Comparison of ENCODE assay signal across 8 cellular contexts in genomic region chr10:68301790-68302502, GRCh38. TPM values are rescaled to one million over a fixed set of nuclear protein-coding genes. Genes with fewer than 3 reads are reported as not detected.
DNase-seq lines count a peak whose midpoint lies in the region; ATAC-seq and TF ChIP-seq lines count a peak whose summit lies in the region.

No MANE protein-coding gene starts in this region.

- H3K9me3 ChIP-seq in cardiac muscle cell (ENCODE audit: low read depth) (no peaks in the 10 kb centered on the region), sigmoid colon (no peaks in the 10 kb centered on the region)

- H3K36me3 Mint-ChIP-seq in activated B cell treated with CpG ODN at 0.5 μM for 24 hours (ENCODE audit: low read depth): no peaks in the 10 kb centered on the region

- DNase-seq in DMS114 treated with DMSO at 0.1 percent for 48 hours (lab: John Stamatoyannopoulos, UW; ENCODE audit: unreplicated experiment) (peak; percentile 58), NAMALWA (ENCODE audit: low spot score) (peak; percentile 88), activated B cell treated with CpG ODN at 0.5 μM for 24 hours (no peak), cardiac muscle cell (ENCODE audit: low read depth in 1 of 2, low spot score in 1 of 2) (peak; percentile 35 to 70), sigmoid colon (no peak)
- no peak for DNase-seq in activated CD4-positive, alpha-beta T cell treated with anti-CD3 and anti-CD28 coated beads for 1 hour

- intact Hi-C loops in activated B cell treated with CpG ODN at 0.5 μM for 24 hours (cut with micrococcal nuclease) (loop anchor here (1.0 to 5.0 kb wide), 7 partner anchors 70 to 635 kb away; partner anchors contain the start of genes ATOH7, CTNNA3 and HERC4), sigmoid colon (cut with DNase I) (loop anchor here (2.0 to 10.0 kb wide), 2 partner anchors 89 to 447 kb away; no protein-coding TSS in a partner anchor)

- H3K4me1 Mint-ChIP-seq in activated B cell treated with CpG ODN at 0.5 μM for 24 hours: peaks cover 31% of the 10 kb centered on the region

- ATAC-seq in GM21786 (IDR thresholded peaks at IDR 0.05; ENCODE audit: unreplicated experiment): peak; percentile 65
- ATAC-seq in activated B cell treated with CpG ODN at 0.5 μM for 24 hours (ENCODE audit: low read depth): peak; percentile 62
- no peak for ATAC-seq in HG02973 (IDR thresholded peaks at IDR 0.05; ENCODE audit: unreplicated experiment)

- TF ChIP-seq POLR2A in sigmoid colon (IDR thresholded peaks at IDR 0.05): no peak

- H3K9me3 Mint-ChIP-seq in activated B cell treated with CpG ODN at 0.5 μM for 24 hours: no peaks in the 10 kb centered on the region

- H3K27ac ChIP-seq in cardiac muscle cell: no peak overlapping the region
- no peak overlapping the region for H3K27ac ChIP-seq in sigmoid colon

- no peak for TF ChIP-seq EP300 in sigmoid colon (IDR thresholded peaks at IDR 0.05)

- H3K4me1 ChIP-seq in cardiac muscle cell (ENCODE audit: low read depth): no peaks in the 10 kb centered on the region
- peaks cover 0 to 6% (median 4%) of the 10 kb centered on the region in 4 donors for H3K4me1 ChIP-seq in sigmoid colon

- POLR2A ChIA-PET in activated B cell treated with CpG ODN at 0.5 μM for 24 hours (lab: Charles Lee): interaction anchor here (0.6 to 3.6 kb wide), 7 partner anchors 30 to 537 kb away, joined by 3 to 25 read pairs (median 5); partner anchors contain the start of gene HNRNPH3

- 36 to 43% methylated on average over 6 of the region's 6 CpGs for WGBS in sigmoid colon, 2 donors

- no peaks in the 10 kb centered on the region for H3K27me3 ChIP-seq in cardiac muscle cell
- no peaks in the 10 kb centered on the region for H3K27me3 ChIP-seq in sigmoid colon

- H3K27ac Mint-ChIP-seq in activated B cell treated with CpG ODN at 0.5 μM for 24 hours: peak overlapping the region; percentile 90

- H3K4me3 ChIP-seq in cardiac muscle cell (no peak overlapping the region), sigmoid colon (no peak overlapping the region)

- CTCF ChIA-PET in activated B cell treated with CpG ODN at 0.5 μM for 24 hours (lab: Charles Lee): interaction anchor here (0.6 to 5.8 kb wide), 18 partner anchors 8 to 635 kb away, joined by 3 to 164 read pairs (median 6); partner anchors contain the start of genes ATOH7, HNRNPH3 and PBLD

- H3K27me3 Mint-ChIP-seq in activated B cell treated with CpG ODN at 0.5 μM for 24 hours: no peaks in the 10 kb centered on the region

- no peaks in the 10 kb centered on the region for H3K36me3 ChIP-seq in cardiac muscle cell
- H3K36me3 ChIP-seq in sigmoid colon: no peaks in the 10 kb centered on the region

- no peak overlapping the region for H3K4me3 Mint-ChIP-seq in activated B cell treated with CpG ODN at 0.5 μM for 24 hours

- TF ChIP-seq CTCF in activated B cell treated with CpG ODN at 0.5 μM for 24 hours (IDR thresholded peaks at IDR 0.05) (no peak), cardiac muscle cell (IDR thresholded peaks at IDR 0.05; ENCODE audit: low read depth, low read length) (peak; percentile 54), sigmoid colon (IDR thresholded peaks at IDR 0.05) (peak in 3 of 4 experiments; percentile 18 to 48 (median 33))

RNA-seq across cellular contexts. Expression of gene HNRNPH3, which starts 29.9 kb away (rescaled TPM):
- 101 and 113 TPM in 2 replicates for total RNA-seq in activated B cell treated with CpG ODN at 0.5 μM for 24 hours
- 34.8 and 96.1 TPM in 2 replicates for total RNA-seq in cardiac muscle cell
- polyA plus RNA-seq in cardiac muscle cell: 182 and 249 TPM in 2 replicates
- total RNA-seq in sigmoid colon: 10 to 100 TPM; 50.7 to 68.3 (median 57.4) TPM
- polyA plus RNA-seq in sigmoid colon: 100 to 1,000 TPM in 2 of 3 donors, 10 to 100 TPM in 1; 95.3 to 148 (median 117) TPM

RNA-seq across cellular contexts. Expression of gene PBLD, which starts 30.8 kb away (rescaled TPM):
- total RNA-seq in activated B cell treated with CpG ODN at 0.5 μM for 24 hours (2.0 and 4.7 TPM in 2 replicates), cardiac muscle cell (4.5 and 4.6 TPM in 2 replicates), sigmoid colon (10 to 100 TPM in 1 of 4 donors, 1 to 10 TPM in 3; 4.6 to 10.7 (median 7.0) TPM)
- polyA plus RNA-seq in cardiac muscle cell (4.6 and 5.6 TPM in 2 replicates), sigmoid colon (10 to 100 TPM; 19.4 to 83.7 (median 61.9) TPM)

Comparison
In these comparisons a context has a peak if more than half of its experiments do, and no peak if none do; other contexts are left out.
1. DNase-seq: peak in DMS114 treated with DMSO at 0.1 percent for 48 hours (single experiment), NAMALWA (single experiment) and cardiac muscle cell (2 of 2); none in activated B cell treated with CpG ODN at 0.5 μM for 24 hours (single experiment), sigmoid colon (single experiment) and activated CD4-positive, alpha-beta T cell treated with anti-CD3 and anti-CD28 coated beads for 1 hour (single experiment).